ENCODE assay signal across 9 cellular contexts in genomic region chr3:4302747-4303146, GRCh38. TPM values are rescaled to one million over a fixed set of nuclear protein-coding genes. Genes with fewer than 3 reads are reported as not detected.
A peak's percentile ranks its signal among the peaks of the same experiment; 100 is the strongest.
DNase-seq lines count a peak whose midpoint lies in the region; ATAC-seq and TF ChIP-seq lines count a peak whose summit lies in the region.
"Had no signal": no experiment of that assay in that cellular context is flagged by ENCODE, and none has a peak within 500 bp of the region (broad histone marks: within the 10 kb centered on the region; RNA-seq: fewer than 3 reads in every experiment).

No MANE protein-coding gene starts in this region.

- H3K27ac Mint-ChIP-seq in T-cell = peak overlapping the region; percentile 94 to 98

- intact Hi-C loops in gastrocnemius medialis (cut with DNase I; ENCODE audit: low total_unique reads) = loop anchor here (2.0 to 10.0 kb wide), 3 partner anchors 162 to 820 kb away; partner anchors contain the start of genes ARL8B, ITPR1 and SUMF1

- H3K36me3 Mint-ChIP-seq in T-cell = peaks cover 10% of the 10 kb centered on the region

- ATAC-seq in T-cell (replicated peaks in 1 of 4) (no peak), gastrocnemius medialis (peak in 1 of 2 donors; percentile 2), GM21447 (IDR thresholded peaks at IDR 0.05; ENCODE audit: unreplicated experiment) (no peak), HG02642 (IDR thresholded peaks at IDR 0.05; ENCODE audit: poor library complexity, unreplicated experiment) (no peak)

- POLR2A ChIA-PET in T-cell (lab: Charles Lee) = interaction anchor here in 1 of 2 donors (0.6 kb wide), 1 partner anchor 1104 kb away, joined by 6 read pairs; no protein-coding TSS in a partner anchor

- H3K27ac ChIP-seq in gastrocnemius medialis = peak overlapping the region; percentile 87 to 95 (median 90)

- CTCF ChIA-PET in T-cell (lab: Charles Lee) = interaction anchor here in 1 of 2 donors (0.7 kb wide), 1 partner anchor 10 kb away, joined by 3 read pairs; no protein-coding TSS in a partner anchor

- H3K4me1 ChIP-seq in gastrocnemius medialis = peaks cover 32 to 38% of the 10 kb centered on the region in 2 donors

- no peak for TF ChIP-seq POLR2A in gastrocnemius medialis (IDR thresholded peaks at IDR 0.05)

- no peaks in the 10 kb centered on the region for H3K36me3 ChIP-seq in gastrocnemius medialis

- DNase-seq in GM20000 (ENCODE audit: low spot score) (peak; percentile 10), T-cell (peak in 2 of 34 experiments; percentile 0), fibroblast of pulmonary artery (ENCODE audit: low read depth) (no peak), gastrocnemius medialis (no peak), NCI-H1417 (lab: John Stamatoyannopoulos, UW) (no peak), GOT3 (lab: John Stamatoyannopoulos, UW) (no peak)

- no peaks in the 10 kb centered on the region for H3K9me3 ChIP-seq in gastrocnemius medialis
- H3K9me3 ChIP-seq: mucosa of descending colon had no signal

- H3K9me3 Mint-ChIP-seq in T-cell = no peaks in the 10 kb centered on the region

- H3K4me3 Mint-ChIP-seq in T-cell = peak overlapping the region; percentile 91 to 96 (median 94)

- H3K4me3 ChIP-seq in fibroblast of pulmonary artery (replicated peaks; ENCODE audit: low read depth, low read length) (peak overlapping the region; percentile 81), gastrocnemius medialis (peak overlapping the region; percentile 68 to 84 (median 78))

- no peaks in the 10 kb centered on the region for H3K27me3 Mint-ChIP-seq in T-cell

- H3K4me1 Mint-ChIP-seq in T-cell = peaks cover 27 to 32% (median 30%) of the 10 kb centered on the region in 3 donors

- in situ Hi-C loops in gastrocnemius medialis (cut with MboI; ENCODE audit: low sequenced_read_pairs in 4 of 4) = no loop called here

- TF ChIP-seq CTCF in GM20000 (IDR thresholded peaks at IDR 0.05; ENCODE audit: extremely low read depth, missing control alignments) = no peak
- no peak for TF ChIP-seq CTCF in fibroblast of pulmonary artery (IDR thresholded peaks at IDR 0.05; ENCODE audit: low read length, missing control alignments)
- no peak for TF ChIP-seq CTCF in gastrocnemius medialis (IDR thresholded peaks at IDR 0.05 in 4 of 5, conservative IDR thresholded peaks at IDR 0.05 in 1 of 5)

- no peaks in the 10 kb centered on the region for H3K27me3 ChIP-seq in gastrocnemius medialis

RNA-seq across cellular contexts. Expression of gene SETMAR, which starts 0.4 kb away (rescaled TPM):
- total RNA-seq in T-cell (10 to 100 TPM; 10.5 to 12.4 (median 10.9) TPM), gastrocnemius medialis (10 to 100 TPM in 1 of 4 donors, 1 to 10 TPM in 3; 3.7 to 10.4 (median 7.6) TPM)
